In the genomic region with DNA sequence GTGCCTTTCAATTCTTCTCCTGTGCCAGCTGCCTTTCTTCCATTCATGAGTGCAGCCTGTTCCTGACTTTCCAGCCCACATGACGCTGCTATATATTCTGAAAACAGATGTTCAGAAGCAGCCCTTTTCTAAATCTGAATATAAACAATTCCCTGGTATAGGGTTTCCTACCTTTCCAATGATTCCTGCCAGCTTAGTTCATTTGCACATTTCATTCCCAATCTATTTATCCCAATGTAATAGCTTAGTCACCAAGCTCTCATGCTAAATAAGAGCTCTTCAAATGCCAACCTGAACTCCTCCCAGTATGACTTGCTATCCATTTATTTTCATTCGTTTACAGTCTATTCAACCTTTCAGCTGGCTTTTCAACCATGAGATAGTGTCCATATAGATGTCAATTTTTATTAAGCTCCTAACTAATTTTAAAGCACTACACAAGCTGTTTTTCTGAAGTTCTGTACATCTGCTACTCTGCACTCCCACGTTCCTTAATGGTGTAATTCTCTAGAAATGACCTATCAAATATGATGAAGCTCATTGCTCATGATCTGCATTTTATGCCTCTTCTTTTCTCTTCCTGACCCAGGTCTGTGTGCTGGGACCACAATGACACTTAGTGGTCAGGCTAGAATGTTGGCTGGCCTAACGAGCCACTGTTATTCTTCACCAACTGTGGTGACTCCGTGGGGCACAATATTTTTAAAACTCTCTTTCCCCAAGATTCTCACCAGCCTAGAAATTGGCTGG, we compare ENCODE assay signal across 12 cellular contexts.
DNase-seq lines count a peak whose midpoint lies in the region; ATAC-seq and TF ChIP-seq lines count a peak whose summit lies in the region.
"Had no signal": no experiment of that assay in that cellular context is flagged by ENCODE, and none has a peak within 500 bp of the region (broad histone marks: within the 10 kb centered on the region; RNA-seq: fewer than 3 reads in every experiment).

No MANE protein-coding gene starts in this region.

- peak; percentile 6; the same call in 1 of the 2 replicates for TF ChIP-seq RAD21 in HCT116 (IDR thresholded peaks at IDR 0.05; ENCODE audit: low read depth)

- POLR2A ChIA-PET in HCT116 (lab: Charles Lee), result no interaction called here

- no peak overlapping the region for H3K4me3 ChIP-seq in HCT116 (replicated peaks in 1 of 2; ENCODE audit: low read depth in 1 of 2, low read length in 2 of 2)
- no peak overlapping the region for H3K4me3 ChIP-seq in brain microvascular endothelial cell (ENCODE audit: low read depth, low read length)
- H3K4me3 ChIP-seq in suprapubic skin, result no peak overlapping the region
- H3K4me3 ChIP-seq: cardiac muscle cell had no signal

- H2AFZ ChIP-seq in HCT116 (ENCODE audit: low read depth, low read length, poor library complexity, severe bottlenecking), result no peak overlapping the region

- H3K9me3 ChIP-seq in HCT116 (ENCODE audit: control insufficient read depth in 1 of 2, insufficient read depth in 1 of 2, low read depth in 1 of 2, low read length in 2 of 2) (no peaks in the 10 kb centered on the region), suprapubic skin (no peaks in the 10 kb centered on the region)
- H3K9me3 ChIP-seq: BE2C had no signal

- H3K27ac ChIP-seq in HCT116 (ENCODE audit: low read depth, low read length) (no peak overlapping the region), brain microvascular endothelial cell (no peak overlapping the region), suprapubic skin (no peak overlapping the region)
- H3K27ac ChIP-seq: cardiac muscle cell had no signal

- no peaks in the 10 kb centered on the region for H3K27me3 ChIP-seq in HCT116 (ENCODE audit: insufficient read depth, low read length)
- H3K27me3 ChIP-seq in brain microvascular endothelial cell (replicated peaks), result no peaks in the 10 kb centered on the region
- no peaks in the 10 kb centered on the region for H3K27me3 ChIP-seq in suprapubic skin
- H3K27me3 ChIP-seq: BE2C, cardiac muscle cell had no signal

- DNase-seq in A172 (ENCODE audit: low spot score) (peak; percentile 11), HCT116 (ENCODE audit: low read depth, low spot score) (no peak), NCI-H69 (lab: John Stamatoyannopoulos, UW) (peak; percentile 36), fibroblast of peridontal ligament (ENCODE audit: extremely low read depth) (peak; percentile 89), brain microvascular endothelial cell (no peak), suprapubic skin (ENCODE audit: low spot score in 2 of 2) (no peak), GF-D8 (lab: John Stamatoyannopoulos, UW) (no peak)
- DNase-seq: BE2C; midbrain; stimulated activated naive B cell treated with anti-CD40 and anti-IgM and Interleukin-4, amounts not matched to agents 10 μg/mL and 1 μg/mL and 100 μg/mL, for 72 hours had no signal

- H3K9me2 ChIP-seq in HCT116 (ENCODE audit: insufficient read depth), result no peaks in the 10 kb centered on the region

- H3K79me2 ChIP-seq in HCT116 (ENCODE audit: insufficient read depth, low read length), result no peaks in the 10 kb centered on the region

- H3K36me3 ChIP-seq in HCT116 (ENCODE audit: control insufficient read depth in 1 of 2, insufficient read depth in 2 of 2, low read length in 2 of 2) (no peaks in the 10 kb centered on the region), brain microvascular endothelial cell (replicated peaks) (no peaks in the 10 kb centered on the region), suprapubic skin (no peaks in the 10 kb centered on the region)
- H3K36me3 ChIP-seq: BE2C, cardiac muscle cell had no signal

- TF ChIP-seq EP300 in suprapubic skin (IDR thresholded peaks at IDR 0.05), result no peak

- TF ChIP-seq POLR2A in HCT116 (IDR thresholded peaks at IDR 0.05; ENCODE audit: borderline replicate concordance, extremely low read depth, insufficient read depth, insufficient read length), result no peak
- TF ChIP-seq POLR2A in suprapubic skin (IDR thresholded peaks at IDR 0.05), result no peak

- TF ChIP-seq CTCF in HCT116 (IDR thresholded peaks at IDR 0.05 in 2 of 3, conservative IDR thresholded peaks at IDR 0.05 in 1 of 3; ENCODE audit: borderline replicate concordance in 1 of 3, insufficient read depth in 1 of 3, low read depth in 2 of 3, low read length in 2 of 3) (no peak), brain microvascular endothelial cell (IDR thresholded peaks at IDR 0.05; ENCODE audit: low read depth, low read length, missing control alignments) (no peak), suprapubic skin (IDR thresholded peaks at IDR 0.05) (no peak)

- no TSS peak for BruUV-seq in HCT116 (replicated peaks; lab: Mats Ljungman, UMichigan)

- RAD21 ChIA-PET in HCT116 (lab: Charles Lee; ENCODE audit: low non-redundant PET in 1 of 2, low total read pairs in 2 of 2, uncharacterized antibody in 2 of 2, unreplicated experiment in 2 of 2), result interaction anchor here in 1 of 2 experiments (0.7 kb wide), 1 partner anchor 990 kb away, joined by 3 read pairs; no protein-coding TSS in a partner anchor

- CTCF ChIA-PET in HCT116 (lab: Charles Lee), result no interaction called here

- intact Hi-C loops in HCT116 (cut with micrococcal nuclease), result no loop called here

- WGBS in suprapubic skin, result 69% methylated on average over 5 of the region's 5 CpGs

- H3K4me2 ChIP-seq in HCT116 (ENCODE audit: low read length), result no peak overlapping the region

- H3K9ac ChIP-seq in HCT116 (ENCODE audit: low read length), result no peak overlapping the region

- H4K20me1 ChIP-seq in HCT116 (ENCODE audit: insufficient read depth), result no peaks in the 10 kb centered on the region

- H3K4me1 ChIP-seq in HCT116 (ENCODE audit: control insufficient read depth in 1 of 2, insufficient read depth in 2 of 2, low read length in 2 of 2) (no peaks in the 10 kb centered on the region), suprapubic skin (no peaks in the 10 kb centered on the region)

- no peak for ATAC-seq in HCT116
- no peak for ATAC-seq in GM21529 (IDR thresholded peaks at IDR 0.05; ENCODE audit: unreplicated experiment)
- ATAC-seq: stimulated activated naive B cell treated with anti-CD40 and anti-IgM and Interleukin-4, amounts not matched to agents 10 μg/mL and 1 μg/mL and 100 μg/mL, for 72 hours had no signal

- in situ Hi-C loops in brain microvascular endothelial cell (cut with HindIII; ENCODE audit: low pct_ligation_motif_present, low sequenced_read_pairs), result no loop called here

TF ChIP-seq in HCT116, 20 proteins besides CTCF, POLR2A, EP300 and RAD21:
- TF ChIP-seq TCF7L2 (IDR thresholded peaks at IDR 0.05; ENCODE audit: borderline replicate concordance, extremely low read depth, insufficient read depth, insufficient read length) (no peak), ZNF274 (IDR thresholded peaks at IDR 0.05; ENCODE audit: low read depth, low read length) (no peak), POLR2AphosphoS5 (IDR thresholded peaks at IDR 0.05; ENCODE audit: low read depth, low read length) (no peak), CEBPB (IDR thresholded peaks at IDR 0.05; ENCODE audit: low read depth) (no peak), ZFX (IDR thresholded peaks at IDR 0.05) (no peak), EZH2phosphoT487 (IDR thresholded peaks at IDR 0.05; ENCODE audit: borderline replicate concordance) (no peak), EZH2 (IDR thresholded peaks at IDR 0.05) (no peak), SIN3A (IDR thresholded peaks at IDR 0.05; ENCODE audit: low read depth) (no peak), SRF (IDR thresholded peaks at IDR 0.05; ENCODE audit: low read depth) (no peak)
- TF ChIP-seq, protein P1, sequence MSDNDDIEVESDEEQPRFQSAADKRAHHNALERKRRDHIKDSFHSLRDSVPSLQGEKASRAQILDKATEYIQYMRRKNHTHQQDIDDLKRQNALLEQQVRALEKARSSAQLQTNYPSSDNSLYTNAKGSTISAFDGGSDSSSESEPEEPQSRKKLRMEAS (IDR thresholded peaks at IDR 0.05), result no peak
- TF ChIP-seq, protein P2, sequence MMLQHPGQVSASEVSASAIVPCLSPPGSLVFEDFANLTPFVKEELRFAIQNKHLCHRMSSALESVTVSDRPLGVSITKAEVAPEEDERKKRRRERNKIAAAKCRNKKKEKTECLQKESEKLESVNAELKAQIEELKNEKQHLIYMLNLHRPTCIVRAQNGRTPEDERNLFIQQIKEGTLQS (IDR thresholded peaks at IDR 0.05), result no peak
- TF ChIP-seq, protein P3, sequence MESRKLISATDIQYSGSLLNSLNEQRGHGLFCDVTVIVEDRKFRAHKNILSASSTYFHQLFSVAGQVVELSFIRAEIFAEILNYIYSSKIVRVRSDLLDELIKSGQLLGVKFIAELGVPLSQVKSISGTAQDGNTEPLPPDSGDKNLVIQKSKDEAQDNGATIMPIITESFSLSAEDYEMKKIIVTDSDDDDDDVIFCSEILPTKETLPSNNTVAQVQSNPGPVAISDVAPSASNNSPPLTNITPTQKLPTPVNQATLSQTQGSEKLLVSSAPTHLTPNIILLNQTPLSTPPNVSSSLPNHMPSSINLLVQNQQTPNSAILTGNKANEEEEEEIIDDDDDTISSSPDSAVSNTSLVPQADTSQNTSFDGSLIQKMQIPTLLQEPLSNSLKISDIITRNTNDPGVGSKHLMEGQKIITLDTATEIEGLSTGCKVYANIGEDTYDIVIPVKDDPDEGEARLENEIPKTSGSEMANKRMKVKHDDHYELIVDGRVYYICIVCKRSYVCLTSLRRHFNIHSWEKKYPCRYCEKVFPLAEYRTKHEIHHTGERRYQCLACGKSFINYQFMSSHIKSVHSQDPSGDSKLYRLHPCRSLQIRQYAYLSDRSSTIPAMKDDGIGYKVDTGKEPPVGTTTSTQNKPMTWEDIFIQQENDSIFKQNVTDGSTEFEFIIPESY (IDR thresholded peaks at IDR 0.05; ENCODE audit: extremely low read depth, insufficient replicate concordance, low read length), result no peak

Comparison
In these comparisons a context has a peak if more than half of its experiments do, and no peak if none do; other contexts are left out.
1. DNase-seq: peak in A172 (single experiment), NCI-H69 (single experiment) and fibroblast of peridontal ligament (single experiment); none in HCT116 (single experiment), brain microvascular endothelial cell (single experiment), suprapubic skin (0 of 2) and GF-D8 (single experiment).